ENCODE assay signal across 9 cellular contexts in genomic region chr6:44253307-44254101, GRCh38. TPM values are rescaled to one million over a fixed set of nuclear protein-coding genes. Genes with fewer than 3 reads are reported as not detected.
DNase-seq lines count a peak whose midpoint lies in the region; ATAC-seq, FAIRE-seq and TF ChIP-seq lines count a peak whose summit lies in the region.
"Had no signal": no experiment of that assay in that cellular context is flagged by ENCODE, and none has a peak within 500 bp of the region (broad histone marks: within the 10 kb centered on the region; RNA-seq: fewer than 3 reads in every experiment).

No MANE protein-coding gene starts in this region.

- no peak overlapping the region for H4K5ac ChIP-seq in H1 (ENCODE audit: insufficient read length, low read depth, low read length)

- no peak overlapping the region; the same call in 1 of the 2 replicates for H4K8ac ChIP-seq in H1 (ENCODE audit: extremely low read depth, insufficient read depth, low read length)

- H3K4me2 ChIP-seq in H1 (ENCODE audit: insufficient read depth in 1 of 2, low read depth in 2 of 2, low read length in 2 of 2): no peak overlapping the region

- H2AFZ ChIP-seq in H1 (ENCODE audit: low read length): no peak overlapping the region

- H2BK15ac ChIP-seq in H1 (ENCODE audit: low read length): no peak overlapping the region

- DNase-seq in NCI-H1092 treated with DMSO at 0.1 percent for 48 hours (lab: John Stamatoyannopoulos, UW): peak; percentile 13
- no peak for DNase-seq in NCI-H1092 (lab: John Stamatoyannopoulos, UW)
- DNase-seq in LNCaP clone FGC (ENCODE audit: low read depth): no peak
- peak in 1 of 2 experiments; percentile 82 for DNase-seq in H1 (ENCODE audit: low read depth in 1 of 2, low spot score in 2 of 2)
- DNase-seq in gastrocnemius medialis: no peak

- H3K4me3 ChIP-seq in LNCaP clone FGC (ENCODE audit: low read depth, low read length) (no peak overlapping the region), H1 (ENCODE audit: extremely low read depth in 1 of 4, insufficient read depth in 2 of 4, low read depth in 3 of 4, low read length in 4 of 4) (no peak overlapping the region), gastrocnemius medialis (no peak overlapping the region)

- no peak overlapping the region for H3K4ac ChIP-seq in H1 (replicated peaks; ENCODE audit: insufficient read length, low read depth, low read length)

- POLR2A ChIA-PET in H1 (lab: Charles Lee; ENCODE audit: partially characterized antibody): interaction anchor here (0.7 to 15.1 kb wide), 20 partner anchors 13 to 312 kb away, joined by 3 to 581 read pairs (median 8); partner anchors contain the start of genes AARS2, HSP90AB1, NFKBIE and SLC29A1

- CTCF ChIA-PET in H1 (lab: Charles Lee; ENCODE audit: partially characterized antibody): interaction anchor here (0.7 to 4.8 kb wide), 21 partner anchors 7 to 168 kb away, joined by 3 to 48 read pairs (median 6); partner anchors contain the start of gene HSP90AB1

- TF ChIP-seq RAD21 in H1 (IDR thresholded peaks at IDR 0.05 in 1 of 2, conservative IDR thresholded peaks at IDR 0.05 in 1 of 2; ENCODE audit: low read depth in 2 of 2, low read length in 2 of 2): peak; percentile 19 to 27; a peak in 3 of 4 replicates

- H3K56ac ChIP-seq in H1 (replicated peaks; ENCODE audit: insufficient read length, low read depth, low read length): no peak overlapping the region

- no peak overlapping the region for H2BK20ac ChIP-seq in H1 (ENCODE audit: low read length)

- H3K14ac ChIP-seq in H1 (ENCODE audit: insufficient read length): no peak overlapping the region

- peaks cover 16% of the 10 kb centered on the region for H3K23me2 ChIP-seq in H1 (ENCODE audit: low read depth, low read length)

- no peak overlapping the region for H3K23ac ChIP-seq in H1 (ENCODE audit: insufficient read length)

- no peak overlapping the region for H2AK5ac ChIP-seq in H1 (ENCODE audit: low read depth, low read length)

- no peaks in the 10 kb centered on the region; the same call in 1 of the 2 replicates for H3K79me1 ChIP-seq in H1 (ENCODE audit: low read depth, low read length)

- in situ Hi-C loops in gastrocnemius medialis (cut with MboI; ENCODE audit: low sequenced_read_pairs in 4 of 4): no loop called here

- peaks cover 24 to 36% of the 10 kb centered on the region in 2 experiments for H4K20me1 ChIP-seq in H1 (replicated peaks in 1 of 2; ENCODE audit: control insufficient read depth in 1 of 2, insufficient read depth in 2 of 2, low read length in 2 of 2)

- TF ChIP-seq EP300 in H1 (IDR thresholded peaks at IDR 0.05; ENCODE audit: borderline replicate concordance in 1 of 2, low read depth in 2 of 2, low read length in 2 of 2): no peak

- peaks cover 52 to 73% (median 65%) of the 10 kb centered on the region in 4 experiments for H3K36me3 ChIP-seq in H1 (ENCODE audit: control insufficient read depth in 2 of 4, insufficient read depth in 4 of 4, low read length in 3 of 4)
- peaks cover 2 to 67% of the 10 kb centered on the region in 2 donors for H3K36me3 ChIP-seq in gastrocnemius medialis

- TF ChIP-seq POLR2A in H1 (IDR thresholded peaks at IDR 0.05; ENCODE audit: control extremely low read depth in 1 of 2, low read depth in 2 of 2, low read length in 2 of 2): peak in 1 of 2 experiments; percentile 83; a peak in 2 of 3 replicates
- no peak for TF ChIP-seq POLR2A in gastrocnemius medialis (IDR thresholded peaks at IDR 0.05)

- no peak overlapping the region for H3K18ac ChIP-seq in H1 (ENCODE audit: extremely low read depth, low read length)

- peaks cover 7 to 24% (median 9%) of the 10 kb centered on the region in 4 experiments for H3K4me1 ChIP-seq in H1 (replicated peaks in 1 of 4; ENCODE audit: control insufficient read depth in 3 of 4, insufficient read depth in 4 of 4, low read length in 3 of 4)
- peaks cover 25 to 35% of the 10 kb centered on the region in 2 donors for H3K4me1 ChIP-seq in gastrocnemius medialis

- H3K27ac ChIP-seq in VCaP (peak overlapping the region; percentile 32; the same call in 1 of the 2 replicates), H1 (ENCODE audit: low read depth, low read length) (no peak overlapping the region), gastrocnemius medialis (peak overlapping the region in 1 of 4 donors; percentile 12)

- H3K9me3 ChIP-seq in H1 (ENCODE audit: insufficient read depth in 2 of 2, low read depth in 1 of 2, low read length in 1 of 2): no peaks in the 10 kb centered on the region
- H3K9me3 ChIP-seq in gastrocnemius medialis: no peaks in the 10 kb centered on the region

- intact Hi-C loops in gastrocnemius medialis (cut with DNase I; ENCODE audit: low total_unique reads): no loop called here

- no peak overlapping the region for H2BK12ac ChIP-seq in H1 (ENCODE audit: low read depth, low read length)

- H2BK5ac ChIP-seq in H1 (ENCODE audit: low read depth, low read length): 0 out of 2 replicates have a peak overlapping the region, but pooled peaks have one; percentile 13

- WGBS in H1 (ENCODE audit: extremely low coverage in 1 of 2, insufficient coverage in 1 of 2, insufficient read length in 1 of 2, insufficient replicate concordance in 2 of 2, low coverage in 1 of 2, low lambda C conversion rate in 2 of 2, missing lambda C conversion rate in 1 of 2), 2 experiments: 86% methylated on average over 10 of the region's 10 CpGs; no CpG with 5 or more reads in 1 of the 2 experiments

- H2BK120ac ChIP-seq in H1 (replicated peaks; ENCODE audit: low read depth, low read length): no peak overlapping the region

- TF ChIP-seq CTCF in LNCaP clone FGC (IDR thresholded peaks at IDR 0.05; ENCODE audit: control insufficient read depth, extremely low read depth, insufficient read depth): peak; percentile 33; the same call in 1 of the 2 replicates
- peak; percentile 82 for TF ChIP-seq CTCF in VCaP (conservative IDR thresholded peaks at IDR 0.05)
- TF ChIP-seq CTCF in H1 (IDR thresholded peaks at IDR 0.05; ENCODE audit: control extremely low read depth in 1 of 3, insufficient read depth in 1 of 3, low read depth in 1 of 3, low read length in 3 of 3): peak in 2 of 3 experiments; percentile 49 to 56; a peak in 3 of 4 replicates
- TF ChIP-seq CTCF in gastrocnemius medialis (IDR thresholded peaks at IDR 0.05 in 4 of 5, conservative IDR thresholded peaks at IDR 0.05 in 1 of 5): peak in 3 of 5 experiments; percentile 18 to 44 (median 29)

- FAIRE-seq in H1 (lab: Jason Lieb, UNC): no peak
- FAIRE-seq: A204.1 had no signal

- ATAC-seq in gastrocnemius medialis: no peak
- no peak for ATAC-seq in GM19324 (IDR thresholded peaks at IDR 0.05; ENCODE audit: low FRiP score, unreplicated experiment)
- no peak for ATAC-seq in GM18861 (IDR thresholded peaks at IDR 0.05; ENCODE audit: unreplicated experiment)

- no peaks in the 10 kb centered on the region for H3K27me3 ChIP-seq in H1 (replicated peaks in 1 of 4; ENCODE audit: control insufficient read depth in 3 of 4, extremely low read depth in 1 of 4, insufficient read depth in 3 of 4, low read length in 3 of 4)
- no peaks in the 10 kb centered on the region for H3K27me3 ChIP-seq in gastrocnemius medialis

- no peak overlapping the region for H3K9ac ChIP-seq in H1 (replicated peaks in 1 of 4; ENCODE audit: extremely low read depth in 1 of 4, low read depth in 3 of 4, low read length in 3 of 4)

- peaks cover 12 to 49% of the 10 kb centered on the region in 2 experiments for H3K79me2 ChIP-seq in H1 (ENCODE audit: control insufficient read depth in 1 of 2, insufficient read depth in 2 of 2, low read length in 2 of 2)

- no peak overlapping the region for H4K91ac ChIP-seq in H1 (replicated peaks; ENCODE audit: insufficient read length, low read length)

RNA-seq across cellular contexts. Expression of gene SLC35B2, which starts 3.8 kb away (rescaled TPM):
- total RNA-seq in H1 (2021; fragmentation: NEBNext Ultra II Directional; extraction: Animal tissue kit (Norgen Biotek cat#: 25700)): 29.5 and 32.3 TPM in 2 replicates
- 65.0 and 73.7 TPM in 2 replicates for polyA plus RNA-seq in H1 (2011; rRNA removed)
- 49.6 TPM for polyA plus RNA-seq in H1 (2011; cell fraction: cytosol; rRNA removed)
- polyA plus RNA-seq in H1 (2011; cell fraction: nucleus; rRNA removed): 90.4 TPM
- polyA plus RNA-seq in H1 (2012, experiment 1 of 2): 26.2 to 41.2 TPM (median 36.7 TPM) in 4 replicates
- 48.9 TPM for polyA plus RNA-seq in H1 (2012, experiment 2 of 2)
- polyA plus RNA-seq in H1 (2013, experiment 1 of 2): 43.7 TPM
- 43.6 TPM for polyA plus RNA-seq in H1 (2013, experiment 2 of 2)
- polyA minus RNA-seq in H1 (2011; rRNA and poly(A)+ RNA removed): 48.1 and 49.1 TPM in 2 replicates
- 21.4 TPM for polyA minus RNA-seq in H1 (2011; cell fraction: cytosol; rRNA and poly(A)+ RNA removed)
- polyA minus RNA-seq in H1 (2011; cell fraction: nucleus; rRNA and poly(A)+ RNA removed): 25.3 TPM
- 10 to 100 TPM; 14.9 to 35.9 (median 21.4) TPM for total RNA-seq in gastrocnemius medialis

RNA-seq across cellular contexts. Expression of gene HSP90AB1, which starts 6.6 kb away (rescaled TPM):
- total RNA-seq in H1 (2021; fragmentation: NEBNext Ultra II Directional; extraction: Animal tissue kit (Norgen Biotek cat#: 25700)): 2,224 and 2,297 TPM in 2 replicates
- 1,244 and 1,564 TPM in 2 replicates for polyA plus RNA-seq in H1 (2011; rRNA removed)
- polyA plus RNA-seq in H1 (2011; cell fraction: cytosol; rRNA removed): 1,987 TPM
- 1,165 TPM for polyA plus RNA-seq in H1 (2011; cell fraction: nucleus; rRNA removed)
- 2,191 to 2,644 TPM (median 2,404 TPM) in 4 replicates for polyA plus RNA-seq in H1 (2012, experiment 1 of 2)
- polyA plus RNA-seq in H1 (2012, experiment 2 of 2): 384 TPM
- 1,706 TPM for polyA plus RNA-seq in H1 (2013, experiment 1 of 2)
- 1,654 TPM for polyA plus RNA-seq in H1 (2013, experiment 2 of 2)
- 1,724 and 1,899 TPM in 2 replicates for polyA minus RNA-seq in H1 (2011; rRNA and poly(A)+ RNA removed)
- 850 TPM for polyA minus RNA-seq in H1 (2011; cell fraction: cytosol; rRNA and poly(A)+ RNA removed)
- 610 TPM for polyA minus RNA-seq in H1 (2011; cell fraction: nucleus; rRNA and poly(A)+ RNA removed)
- 1,000 to 10,000 TPM in 2 of 4 donors, 100 to 1,000 TPM in 2; 878 to 1,576 (median 1,106) TPM for total RNA-seq in gastrocnemius medialis

RNA-seq across cellular contexts. Expression of gene NFKBIE, which starts 11.8 kb away (rescaled TPM):
- total RNA-seq in H1 (2021; fragmentation: NEBNext Ultra II Directional; extraction: Animal tissue kit (Norgen Biotek cat#: 25700)): 10.8 and 13.5 TPM in 2 replicates
- polyA plus RNA-seq in H1 (2011; rRNA removed): 19.2 and 22.9 TPM in 2 replicates
- 18.8 TPM for polyA plus RNA-seq in H1 (2011; cell fraction: cytosol; rRNA removed)
- polyA plus RNA-seq in H1 (2011; cell fraction: nucleus; rRNA removed): 14.3 TPM
- polyA plus RNA-seq in H1 (2012, experiment 1 of 2): 12.7 to 17.1 TPM (median 13.6 TPM) in 4 replicates
- polyA plus RNA-seq in H1 (2012, experiment 2 of 2): 17.0 TPM
- polyA plus RNA-seq in H1 (2013, experiment 1 of 2): 6.2 TPM
- 7.5 TPM for polyA plus RNA-seq in H1 (2013, experiment 2 of 2)
- 7.0 and 9.3 TPM in 2 replicates for polyA minus RNA-seq in H1 (2011; rRNA and poly(A)+ RNA removed)
- polyA minus RNA-seq in H1 (2011; cell fraction: cytosol; rRNA and poly(A)+ RNA removed): 7.8 TPM
- polyA minus RNA-seq in H1 (2011; cell fraction: nucleus; rRNA and poly(A)+ RNA removed): 12.2 TPM
- 10 to 100 TPM in 2 of 4 donors, 1 to 10 TPM in 2; 4.1 to 11.1 (median 10.0) TPM for total RNA-seq in gastrocnemius medialis

RNA-seq across cellular contexts. Expression of gene TMEM151B, which starts 16.7 kb away (rescaled TPM):
- 15.5 and 15.7 TPM in 2 replicates for total RNA-seq in H1 (2021; fragmentation: NEBNext Ultra II Directional; extraction: Animal tissue kit (Norgen Biotek cat#: 25700))
- polyA plus RNA-seq in H1 (2011; rRNA removed): 8.0 and 11.6 TPM in 2 replicates
- 9.9 TPM for polyA plus RNA-seq in H1 (2011; cell fraction: cytosol; rRNA removed)
- 22.6 TPM for polyA plus RNA-seq in H1 (2011; cell fraction: nucleus; rRNA removed)
- 10.2 to 14.9 TPM (median 13.2 TPM) in 4 replicates for polyA plus RNA-seq in H1 (2012, experiment 1 of 2)
- polyA plus RNA-seq in H1 (2012, experiment 2 of 2): 12.1 TPM
- polyA plus RNA-seq in H1 (2013, experiment 1 of 2): 7.8 TPM
- polyA plus RNA-seq in H1 (2013, experiment 2 of 2): 7.7 TPM
- polyA minus RNA-seq in H1 (2011; rRNA and poly(A)+ RNA removed): 8.8 and 10.7 TPM in 2 replicates
- polyA minus RNA-seq in H1 (2011; cell fraction: cytosol; rRNA and poly(A)+ RNA removed): 6.5 TPM
- polyA minus RNA-seq in H1 (2011; cell fraction: nucleus; rRNA and poly(A)+ RNA removed): 6.2 TPM
- under 1 TPM in 1 of 4 donors, not detected in 3; 0.11 TPM for total RNA-seq in gastrocnemius medialis

RNA-seq across cellular contexts. Expression of gene SLC29A1, which starts 30.1 kb away (rescaled TPM):
- total RNA-seq in H1 (2021; fragmentation: NEBNext Ultra II Directional; extraction: Animal tissue kit (Norgen Biotek cat#: 25700)): 187 and 196 TPM in 2 replicates
- polyA plus RNA-seq in H1 (2011; rRNA removed): 558 and 626 TPM in 2 replicates
- 409 TPM for polyA plus RNA-seq in H1 (2011; cell fraction: cytosol; rRNA removed)
- 636 TPM for polyA plus RNA-seq in H1 (2011; cell fraction: nucleus; rRNA removed)
- polyA plus RNA-seq in H1 (2012, experiment 1 of 2): 210 to 268 TPM (median 256 TPM) in 4 replicates
- polyA plus RNA-seq in H1 (2012, experiment 2 of 2): 267 TPM
- polyA plus RNA-seq in H1 (2013, experiment 1 of 2): 396 TPM
- polyA plus RNA-seq in H1 (2013, experiment 2 of 2): 418 TPM
- 456 and 664 TPM in 2 replicates for polyA minus RNA-seq in H1 (2011; rRNA and poly(A)+ RNA removed)
- 124 TPM for polyA minus RNA-seq in H1 (2011; cell fraction: cytosol; rRNA and poly(A)+ RNA removed)
- polyA minus RNA-seq in H1 (2011; cell fraction: nucleus; rRNA and poly(A)+ RNA removed): 168 TPM
- 10 to 100 TPM; 18.3 to 95.5 (median 40.8) TPM for total RNA-seq in gastrocnemius medialis

Comparison
In these comparisons a context has a peak if more than half of its experiments do, and no peak if none do; other contexts are left out.
1. CTCF ChIP-seq: peak in every context shown above with its lines; median percentile 82 in VCaP; 52 in H1; 33 in LNCaP clone FGC; 29 in gastrocnemius medialis.